1 cellular context compared by ENCODE assay signal in genomic region chr11:116911981-116912734, GRCh38.
TF ChIP-seq lines count a peak whose summit lies in the region.

No MANE protein-coding gene starts in this region.

TF ChIP-seq in WTC11, 78 proteins besides CTCF, POLR2A, EP300 and RAD21 (continued from another document):
- TF ChIP-seq ZNF138 (CRISPR knock-in tag; conservative IDR thresholded peaks at IDR 0.05) = no peak
- no peak for TF ChIP-seq HMGA2 (CRISPR knock-in tag; IDR thresholded peaks at IDR 0.05)
- TF ChIP-seq, protein P1, sequence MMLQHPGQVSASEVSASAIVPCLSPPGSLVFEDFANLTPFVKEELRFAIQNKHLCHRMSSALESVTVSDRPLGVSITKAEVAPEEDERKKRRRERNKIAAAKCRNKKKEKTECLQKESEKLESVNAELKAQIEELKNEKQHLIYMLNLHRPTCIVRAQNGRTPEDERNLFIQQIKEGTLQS (CRISPR knock-in tag; conservative IDR thresholded peaks at IDR 0.05) = no peak
- TF ChIP-seq, protein P2, sequence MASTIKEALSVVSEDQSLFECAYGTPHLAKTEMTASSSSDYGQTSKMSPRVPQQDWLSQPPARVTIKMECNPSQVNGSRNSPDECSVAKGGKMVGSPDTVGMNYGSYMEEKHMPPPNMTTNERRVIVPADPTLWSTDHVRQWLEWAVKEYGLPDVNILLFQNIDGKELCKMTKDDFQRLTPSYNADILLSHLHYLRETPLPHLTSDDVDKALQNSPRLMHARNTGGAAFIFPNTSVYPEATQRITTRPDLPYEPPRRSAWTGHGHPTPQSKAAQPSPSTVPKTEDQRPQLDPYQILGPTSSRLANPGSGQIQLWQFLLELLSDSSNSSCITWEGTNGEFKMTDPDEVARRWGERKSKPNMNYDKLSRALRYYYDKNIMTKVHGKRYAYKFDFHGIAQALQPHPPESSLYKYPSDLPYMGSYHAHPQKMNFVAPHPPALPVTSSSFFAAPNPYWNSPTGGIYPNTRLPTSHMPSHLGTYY (CRISPR knock-in tag; IDR thresholded peaks at IDR 0.05) = no peak
- TF ChIP-seq MXD4 (CRISPR knock-in tag; IDR thresholded peaks at IDR 0.05; ENCODE audit: borderline replicate concordance) = no peak
- TF ChIP-seq, protein P3, sequence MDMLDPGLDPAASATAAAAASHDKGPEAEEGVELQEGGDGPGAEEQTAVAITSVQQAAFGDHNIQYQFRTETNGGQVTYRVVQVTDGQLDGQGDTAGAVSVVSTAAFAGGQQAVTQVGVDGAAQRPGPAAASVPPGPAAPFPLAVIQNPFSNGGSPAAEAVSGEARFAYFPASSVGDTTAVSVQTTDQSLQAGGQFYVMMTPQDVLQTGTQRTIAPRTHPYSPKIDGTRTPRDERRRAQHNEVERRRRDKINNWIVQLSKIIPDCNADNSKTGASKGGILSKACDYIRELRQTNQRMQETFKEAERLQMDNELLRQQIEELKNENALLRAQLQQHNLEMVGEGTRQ (CRISPR knock-in tag; IDR thresholded peaks at IDR 0.05) = no peak
- no peak for TF ChIP-seq ZNF396 (CRISPR knock-in tag; IDR thresholded peaks at IDR 0.05; ENCODE audit: borderline replicate concordance)
